ENCODE assay signal across 8 cellular contexts in the genomic region with DNA sequence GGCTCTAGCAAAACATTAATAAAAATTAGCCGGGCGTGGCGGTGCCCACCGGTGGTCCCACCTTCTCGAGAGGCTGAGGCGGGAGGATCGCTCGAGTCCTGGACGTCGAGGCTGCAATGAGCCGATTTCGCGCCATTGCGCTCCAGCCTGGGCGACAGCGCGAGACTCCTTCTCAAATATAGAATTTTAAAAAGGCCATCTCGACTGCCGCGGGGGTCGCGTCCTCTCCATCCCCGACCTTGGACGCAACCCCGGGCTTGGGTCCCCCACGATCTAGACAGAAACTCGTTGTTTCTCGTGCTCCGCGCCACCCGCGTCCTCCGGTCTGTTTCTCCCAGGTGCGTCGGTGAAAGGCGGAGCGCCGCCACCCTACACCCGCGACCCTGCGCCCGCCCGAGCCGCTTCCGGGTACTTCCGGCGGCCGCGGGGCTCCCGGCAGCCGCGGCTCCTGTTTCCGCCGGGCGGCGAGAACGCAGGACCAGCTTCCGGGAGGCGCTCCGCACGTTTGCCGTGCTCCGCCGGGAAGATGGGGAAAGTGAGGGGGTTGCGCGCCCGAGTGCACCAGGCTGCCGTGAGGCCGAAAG. TPM values are rescaled to one million over a fixed set of nuclear protein-coding genes. Genes with fewer than 3 reads are reported as not detected.
DNase-seq lines count a peak whose midpoint lies in the region; ATAC-seq and TF ChIP-seq lines count a peak whose summit lies in the region.

A gene with protein sequence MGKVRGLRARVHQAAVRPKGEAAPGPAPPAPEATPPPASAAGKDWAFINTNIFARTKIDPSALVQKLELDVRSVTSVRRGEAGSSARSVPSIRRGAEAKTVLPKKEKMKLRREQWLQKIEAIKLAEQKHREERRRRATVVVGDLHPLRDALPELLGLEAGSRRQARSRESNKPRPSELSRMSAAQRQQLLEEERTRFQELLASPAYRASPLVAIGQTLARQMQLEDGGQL (plus strand): TSS at position 498 of the 584 bp plus-strand sequence. CDS start 29 bp downstream, at position 527.

- peaks cover 9% of the 10 kb centered on the region for H3K36me3 Mint-ChIP-seq in activated CD4-positive, alpha-beta T cell treated with anti-CD3 and anti-CD28 coated beads, Interleukin-2, amount 10 ng/mL, durations not matched to agents 7 days and 5 days (ENCODE audit: low read depth)

- H3K27me3 ChIP-seq in A673 (replicated peaks; ENCODE audit: insufficient read depth, low read depth, low read length, poor library complexity) (no peaks in the 10 kb centered on the region), left lung (peaks cover 0 to 10% of the 10 kb centered on the region in 2 donors)

- POLR2A ChIA-PET in A673 (lab: Charles Lee; ENCODE audit: low non-redundant PET), result interaction anchor here (0.7 kb wide), 1 partner anchor 11 kb away, joined by 10 read pairs; no protein-coding TSS in a partner anchor
- POLR2A ChIA-PET in activated CD4-positive, alpha-beta T cell treated with anti-CD3 and anti-CD28 coated beads, Interleukin-2, amount 10 ng/mL, durations not matched to agents 7 days and 5 days (lab: Charles Lee), result interaction anchor here (0.7 kb wide), 1 partner anchor 198 kb away, joined by 3 read pairs; no protein-coding TSS in a partner anchor

- peak; percentile 70 for ATAC-seq in GM18519 (IDR thresholded peaks at IDR 0.05; ENCODE audit: low FRiP score, unreplicated experiment)
- ATAC-seq in HG03159 (IDR thresholded peaks at IDR 0.05; ENCODE audit: unreplicated experiment), result peak; percentile 76
- peak; percentile 98 for ATAC-seq in left lung

- no peaks in the 10 kb centered on the region for H3K9me3 ChIP-seq in A673 (ENCODE audit: low read depth, low read length, poor library complexity, severe bottlenecking)
- H3K9me3 ChIP-seq in left lung, result no peaks in the 10 kb centered on the region

- no peaks in the 10 kb centered on the region for H3K9me3 Mint-ChIP-seq in activated CD4-positive, alpha-beta T cell treated with anti-CD3 and anti-CD28 coated beads, Interleukin-2, amount 10 ng/mL, durations not matched to agents 7 days and 5 days

- no TSS peak for BruUV-seq in A673 (replicated peaks; lab: Mats Ljungman, UMichigan)

- intact Hi-C loops in A673 (cut with micrococcal nuclease; ENCODE audit: unreplicated experiment) (no loop called here), left lung (cut with DNase I) (no loop called here)

- peaks cover 46% of the 10 kb centered on the region for H3K4me1 Mint-ChIP-seq in activated CD4-positive, alpha-beta T cell treated with anti-CD3 and anti-CD28 coated beads, Interleukin-2, amount 10 ng/mL, durations not matched to agents 7 days and 5 days

- H3K4me1 ChIP-seq in A673 (ENCODE audit: insufficient read depth, low read length, poor library complexity, severe bottlenecking) (peaks cover 21% of the 10 kb centered on the region), left lung (peaks cover 4 to 31% of the 10 kb centered on the region in 2 donors)

- H3K4me3 ChIP-seq in A673 (ENCODE audit: low read depth, low read length, poor library complexity, severe bottlenecking) (peak within 1 kb of the TSS; percentile 71), left lung (peak within 1 kb of the TSS; percentile 93 to 94)

- TF ChIP-seq CTCF in A673 (conservative IDR thresholded peaks at IDR 0.05; ENCODE audit: low read depth, low read length) (no peak), left lung (IDR thresholded peaks at IDR 0.05) (no peak)

- CTCF ChIA-PET in A673 (lab: Charles Lee), result no interaction called here
- CTCF ChIA-PET in activated CD4-positive, alpha-beta T cell treated with anti-CD3 and anti-CD28 coated beads, Interleukin-2, amount 10 ng/mL, durations not matched to agents 7 days and 5 days (lab: Charles Lee), result interaction anchor here (0.8 to 1.9 kb wide), 3 partner anchors 11 to 85 kb away, joined by 3 to 4 read pairs (median 4); no protein-coding TSS in a partner anchor

- peak within 1 kb of the TSS; percentile 83 for H3K4me3 Mint-ChIP-seq in activated CD4-positive, alpha-beta T cell treated with anti-CD3 and anti-CD28 coated beads, Interleukin-2, amount 10 ng/mL, durations not matched to agents 7 days and 5 days

- DNase-seq in A673 (ENCODE audit: low spot score) (peak; percentile 94), NCI-H526 (lab: John Stamatoyannopoulos, UW) (peak; percentile 65 to 93), dedifferentiated amniotic fluid mesenchymal stem cell (ENCODE audit: extremely low spot score) (peak; percentile 57), left lung (peak; percentile 75 to 93)
- DNase-seq in activated CD4-positive, alpha-beta T cell treated with anti-CD3 and anti-CD28 coated beads, Interleukin-2, amount 10 ng/mL, durations not matched to agents 7 days and 5 days, result peak; percentile 78
- DNase-seq in stimulated activated CD4-positive, alpha-beta T cell treated with anti-CD3 and anti-CD28 coated beads, Interleukin-2, amount 100 ng/mL, for 4 hours (ENCODE audit: low read depth), result peak; percentile 72

- H3K27ac Mint-ChIP-seq in activated CD4-positive, alpha-beta T cell treated with anti-CD3 and anti-CD28 coated beads, Interleukin-2, amount 10 ng/mL, durations not matched to agents 7 days and 5 days, result peak within 1 kb of the TSS; percentile 85

- H3K27me3 Mint-ChIP-seq in activated CD4-positive, alpha-beta T cell treated with anti-CD3 and anti-CD28 coated beads, Interleukin-2, amount 10 ng/mL, durations not matched to agents 7 days and 5 days, result no peaks in the 10 kb centered on the region

- peaks cover 38% of the 10 kb centered on the region for H3K36me3 ChIP-seq in A673 (ENCODE audit: insufficient read depth, low read length, poor library complexity, severe bottlenecking)
- H3K36me3 ChIP-seq in left lung, result peaks cover 0 to 15% of the 10 kb centered on the region in 2 donors

- peak within 1 kb of the TSS; percentile 100 for H3K27ac ChIP-seq in A673 (ENCODE audit: low read depth, low read length, poor library complexity, severe bottlenecking)
- H3K27ac ChIP-seq in left lung, result peak within 1 kb of the TSS in 1 of 2 donors; percentile 33

RNA-seq across cellular contexts. Expression of the gene that starts here (rescaled TPM):
- total RNA-seq in A673 (2021) (114 and 115 TPM in 2 replicates), left lung (10 to 100 TPM; 16.4 to 29.6 TPM)
- 10 to 100 TPM; 32.7 to 39.8 TPM for total RNA-seq in activated CD4-positive, alpha-beta T cell treated with anti-CD3 and anti-CD28 coated beads, Interleukin-2, amount 10 ng/mL, durations not matched to agents 7 days and 5 days
